Comparison of ENCODE assay signal across 1 cellular context in genomic region chr19:41957838-41958366, GRCh38.
TF ChIP-seq lines count a peak whose summit lies in the region.

No MANE protein-coding gene starts in this region.

TF ChIP-seq in H1, 55 proteins besides CTCF, POLR2A, EP300 and RAD21:
- TF ChIP-seq RXRA (IDR thresholded peaks at IDR 0.05; ENCODE audit: insufficient read depth, low read depth, low read length) (0 out of 2 replicates have a peak, but pooled peaks have one; percentile 9), RFX5 (IDR thresholded peaks at IDR 0.05; ENCODE audit: borderline replicate concordance, low read depth, low read length) (no peak), MAFK (IDR thresholded peaks at IDR 0.05; ENCODE audit: low read depth, low read length) (no peak), CHD2 (IDR thresholded peaks at IDR 0.05; ENCODE audit: low read length) (no peak), USF2 (IDR thresholded peaks at IDR 0.05; ENCODE audit: low read length) (0 out of 2 replicates have a peak, but pooled peaks have one; percentile 21), FOSL1 (IDR thresholded peaks at IDR 0.05; ENCODE audit: insufficient read depth, low read depth, low read length) (no peak), BRCA1 (IDR thresholded peaks at IDR 0.05; ENCODE audit: low read depth, low read length) (no peak), POU5F1 (IDR thresholded peaks at IDR 0.05; ENCODE audit: low read depth, low read length) (no peak), CTBP2 (IDR thresholded peaks at IDR 0.05; ENCODE audit: borderline replicate concordance, insufficient read depth, insufficient read length, low read length) (no peak), TBP (IDR thresholded peaks at IDR 0.05; ENCODE audit: low read depth, low read length) (no peak), TAF1 (IDR thresholded peaks at IDR 0.05; ENCODE audit: low read depth, low read length) (no peak), SAP30 (IDR thresholded peaks at IDR 0.05; ENCODE audit: insufficient read depth, insufficient replicate concordance, low read length) (no peak), GABPA (IDR thresholded peaks at IDR 0.05; ENCODE audit: borderline replicate concordance, insufficient read depth, low read length) (no peak), BCL11A (IDR thresholded peaks at IDR 0.05; ENCODE audit: low read depth in 2 of 2, low read length in 2 of 2) (no peak), TEAD4 (IDR thresholded peaks at IDR 0.05; ENCODE audit: low read depth, low read length) (no peak), JUN (IDR thresholded peaks at IDR 0.05; ENCODE audit: low read depth, low read length) (no peak), E2F6 (IDR thresholded peaks at IDR 0.05) (peak; percentile 47; the same call in 1 of the 2 replicates), MAX (IDR thresholded peaks at IDR 0.05) (peak; percentile 22; the same call in 1 of the 2 replicates), CREB1 (IDR thresholded peaks at IDR 0.05) (no peak)
TF ChIP-seq in H1: peak in this region for 4.
